In the genomic region with DNA sequence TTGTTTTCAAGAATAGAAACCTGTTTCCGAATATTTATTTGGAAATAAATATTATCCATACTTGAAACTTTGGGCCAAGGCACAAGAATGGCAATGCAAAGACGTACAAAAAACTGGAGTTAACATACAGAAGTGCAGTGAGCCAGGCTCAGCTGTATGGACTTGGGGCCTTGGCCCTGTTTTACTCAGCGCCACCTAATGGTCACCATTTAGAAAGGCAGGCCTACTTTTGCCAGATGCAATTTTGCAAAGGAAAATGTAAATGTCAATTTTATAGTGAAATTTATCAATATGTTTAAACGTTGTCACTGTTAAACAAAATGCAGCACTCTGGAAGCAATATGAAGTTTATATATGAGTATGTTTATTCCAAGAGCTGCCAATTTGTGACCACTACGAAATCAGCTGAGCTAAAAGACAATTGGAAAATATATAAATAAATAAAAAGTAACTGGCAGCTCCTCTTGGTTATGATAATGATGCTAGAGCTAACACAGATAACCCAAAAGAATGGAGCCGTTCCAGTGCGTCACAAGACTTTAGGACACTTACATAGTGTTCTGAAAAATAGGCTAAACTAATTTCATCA, we compare ENCODE assay signal across 10 cellular contexts.
DNase-seq lines count a peak whose midpoint lies in the region; ATAC-seq and TF ChIP-seq lines count a peak whose summit lies in the region.
"Had no signal": no experiment of that assay in that cellular context is flagged by ENCODE, and none has a peak within 500 bp of the region (broad histone marks: within the 10 kb centered on the region; RNA-seq: fewer than 3 reads in every experiment).

No MANE protein-coding gene starts in this region.

- H3K27ac Mint-ChIP-seq in T-cell = peak overlapping the region in 1 of 2 donors; percentile 0
- H3K27ac Mint-ChIP-seq in activated T-helper 1 cell treated with anti-CD3 and anti-CD28 coated beads, Interleukin-12 subunit alpha, Interleukin-12 subunit beta, Interleukin-2, Interleukin-4 antibody, amounts not matched to agents 30 ng/mL and 10 ng/mL and 1 ng/mL, durations not matched to agents 14 hours and 24 hours and 36 hours = no peak overlapping the region

- CTCF ChIA-PET in T-cell (lab: Charles Lee) = interaction anchor here (0.6 to 2.7 kb wide), 29 partner anchors 8 to 280 kb away, joined by 3 to 26 read pairs (median 4); a partner anchor contains a TSS

- peaks cover 28% of the 10 kb centered on the region for H3K36me3 Mint-ChIP-seq in T-cell
- H3K36me3 Mint-ChIP-seq in activated T-helper 1 cell treated with anti-CD3 and anti-CD28 coated beads, Interleukin-12 subunit alpha, Interleukin-12 subunit beta, Interleukin-2, Interleukin-4 antibody, amounts not matched to agents 30 ng/mL and 10 ng/mL and 1 ng/mL, durations not matched to agents 14 hours and 24 hours and 36 hours (ENCODE audit: low read depth) = peaks cover 14% of the 10 kb centered on the region

- peaks cover 51 to 69% (median 57%) of the 10 kb centered on the region in 3 donors for H3K4me1 Mint-ChIP-seq in T-cell
- peaks cover 30% of the 10 kb centered on the region for H3K4me1 Mint-ChIP-seq in activated T-helper 1 cell treated with anti-CD3 and anti-CD28 coated beads, Interleukin-12 subunit alpha, Interleukin-12 subunit beta, Interleukin-2, Interleukin-4 antibody, amounts not matched to agents 30 ng/mL and 10 ng/mL and 1 ng/mL, durations not matched to agents 14 hours and 24 hours and 36 hours (ENCODE audit: low read depth)

- DNase-seq in DMS153 treated with DMSO at 0.1 percent for 48 hours (lab: John Stamatoyannopoulos, UW; ENCODE audit: unreplicated experiment) = peak; percentile 3
- DNase-seq in DMS153 (lab: John Stamatoyannopoulos, UW) = no peak
- DNase-seq in T-cell = peak in 23 of 34 experiments; percentile 3 to 36 (median 12)
- DNase-seq in epithelial cell of esophagus (ENCODE audit: low read depth) = peak; percentile 65
- peak; percentile 34 for DNase-seq in pons (ENCODE audit: low spot score)
- no peak for DNase-seq in activated T-helper 1 cell treated with anti-CD3 and anti-CD28 coated beads, Interleukin-12 subunit alpha, Interleukin-12 subunit beta, Interleukin-2, Interleukin-4 antibody, amounts not matched to agents 30 ng/mL and 10 ng/mL and 1 ng/mL, durations not matched to agents 14 hours and 24 hours and 36 hours (ENCODE audit: low spot score)

- no peaks in the 10 kb centered on the region for H3K27me3 Mint-ChIP-seq in T-cell
- H3K27me3 Mint-ChIP-seq in activated T-helper 1 cell treated with anti-CD3 and anti-CD28 coated beads, Interleukin-12 subunit alpha, Interleukin-12 subunit beta, Interleukin-2, Interleukin-4 antibody, amounts not matched to agents 30 ng/mL and 10 ng/mL and 1 ng/mL, durations not matched to agents 14 hours and 24 hours and 36 hours (ENCODE audit: insufficient read depth) = no peaks in the 10 kb centered on the region
- H3K27me3 Mint-ChIP-seq: activated naive CD8-positive, alpha-beta T cell had no signal

- no peak overlapping the region for H3K4me3 Mint-ChIP-seq in T-cell
- H3K4me3 Mint-ChIP-seq in activated T-helper 1 cell treated with anti-CD3 and anti-CD28 coated beads, Interleukin-12 subunit alpha, Interleukin-12 subunit beta, Interleukin-2, Interleukin-4 antibody, amounts not matched to agents 30 ng/mL and 10 ng/mL and 1 ng/mL, durations not matched to agents 14 hours and 24 hours and 36 hours = no peak overlapping the region
- H3K4me3 Mint-ChIP-seq: activated naive CD8-positive, alpha-beta T cell had no signal

- intact Hi-C loops in activated T-helper 1 cell treated with anti-CD3 and anti-CD28 coated beads, Interleukin-12 subunit alpha, Interleukin-12 subunit beta, Interleukin-2, Interleukin-4 antibody, amounts not matched to agents 30 ng/mL and 10 ng/mL and 1 ng/mL, durations not matched to agents 14 hours and 24 hours and 36 hours (cut with micrococcal nuclease) = loop anchor here (1.0 kb wide), 2 partner anchors 122 to 250 kb away; no protein-coding TSS in a partner anchor

- H3K4me3 ChIP-seq in epithelial cell of esophagus (ENCODE audit: low read length) = no peak overlapping the region
- H3K4me3 ChIP-seq: BLaER1 had no signal

- peak; percentile 94 for TF ChIP-seq CTCF in epithelial cell of esophagus (IDR thresholded peaks at IDR 0.05; ENCODE audit: insufficient read depth, low read depth, low read length, missing control alignments)

- H3K9me3 Mint-ChIP-seq in T-cell = no peaks in the 10 kb centered on the region
- H3K9me3 Mint-ChIP-seq in activated T-helper 1 cell treated with anti-CD3 and anti-CD28 coated beads, Interleukin-12 subunit alpha, Interleukin-12 subunit beta, Interleukin-2, Interleukin-4 antibody, amounts not matched to agents 30 ng/mL and 10 ng/mL and 1 ng/mL, durations not matched to agents 14 hours and 24 hours and 36 hours = no peaks in the 10 kb centered on the region

- ATAC-seq in GM18867 (IDR thresholded peaks at IDR 0.05; ENCODE audit: unreplicated experiment) (peak; percentile 90), HG03521 (IDR thresholded peaks at IDR 0.05; ENCODE audit: unreplicated experiment) (peak; percentile 65), T-cell (replicated peaks in 1 of 4) (peak; percentile 66 to 75 (median 70))

- POLR2A ChIA-PET in T-cell (lab: Charles Lee) = interaction anchor here in 1 of 2 donors (1.2 kb wide), 1 partner anchor 22 kb away, joined by 4 read pairs; no protein-coding TSS in a partner anchor

Comparison
In these comparisons a context has a peak if more than half of its experiments do, and no peak if none do; other contexts are left out.
1. DNase-seq: peak in DMS153 treated with DMSO at 0.1 percent for 48 hours (single experiment), T-cell (23 of 34), epithelial cell of esophagus (single experiment) and pons (single experiment); none in DMS153 (single experiment) and activated T-helper 1 cell treated with anti-CD3 and anti-CD28 coated beads, Interleukin-12 subunit alpha, Interleukin-12 subunit beta, Interleukin-2, Interleukin-4 antibody, amounts not matched to agents 30 ng/mL and 10 ng/mL and 1 ng/mL, durations not matched to agents 14 hours and 24 hours and 36 hours (single experiment).
2. Peak in every context shown above with its lines, with median percentiles within 50 percentile points of each other: ATAC-seq.